Comparison of ENCODE assay signal across 3 cellular contexts in the genomic region with DNA sequence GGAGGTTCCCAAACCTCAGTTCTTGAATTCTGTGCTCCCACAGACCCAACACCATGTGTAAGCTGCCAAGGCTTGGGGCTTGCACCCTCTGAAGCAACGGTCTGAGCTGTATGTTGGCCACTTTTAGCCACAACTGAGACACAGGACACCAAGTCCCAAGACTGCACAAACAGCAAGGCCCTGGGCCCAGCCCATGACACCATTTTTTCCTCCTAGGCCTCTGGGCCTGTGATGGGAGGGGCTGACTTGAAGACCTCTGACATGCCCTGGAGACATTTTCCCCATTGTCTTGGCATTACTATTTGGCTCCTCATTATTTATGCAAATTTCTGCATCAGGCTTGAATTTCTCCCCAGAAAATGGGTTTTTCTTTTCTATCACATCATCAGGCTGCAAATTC. TPM values are rescaled to one million over a fixed set of nuclear protein-coding genes. Genes with fewer than 3 reads are reported as not detected.
"Had no signal": no experiment of that assay in that cellular context is flagged by ENCODE, and none has a peak within 500 bp of the region (broad histone marks: within the 10 kb centered on the region; RNA-seq: fewer than 3 reads in every experiment).

No MANE protein-coding gene starts in this region.

RNA-seq across cellular contexts. Expression of gene A1CF, which starts 38.0 kb away (rescaled TPM):
- total RNA-seq: HT1080, IMR-90 had no signal
- polyA plus RNA-seq: IgD-negative memory B cell, IMR-90 had no signal
